8 cellular contexts compared by ENCODE assay signal in the genomic region with DNA sequence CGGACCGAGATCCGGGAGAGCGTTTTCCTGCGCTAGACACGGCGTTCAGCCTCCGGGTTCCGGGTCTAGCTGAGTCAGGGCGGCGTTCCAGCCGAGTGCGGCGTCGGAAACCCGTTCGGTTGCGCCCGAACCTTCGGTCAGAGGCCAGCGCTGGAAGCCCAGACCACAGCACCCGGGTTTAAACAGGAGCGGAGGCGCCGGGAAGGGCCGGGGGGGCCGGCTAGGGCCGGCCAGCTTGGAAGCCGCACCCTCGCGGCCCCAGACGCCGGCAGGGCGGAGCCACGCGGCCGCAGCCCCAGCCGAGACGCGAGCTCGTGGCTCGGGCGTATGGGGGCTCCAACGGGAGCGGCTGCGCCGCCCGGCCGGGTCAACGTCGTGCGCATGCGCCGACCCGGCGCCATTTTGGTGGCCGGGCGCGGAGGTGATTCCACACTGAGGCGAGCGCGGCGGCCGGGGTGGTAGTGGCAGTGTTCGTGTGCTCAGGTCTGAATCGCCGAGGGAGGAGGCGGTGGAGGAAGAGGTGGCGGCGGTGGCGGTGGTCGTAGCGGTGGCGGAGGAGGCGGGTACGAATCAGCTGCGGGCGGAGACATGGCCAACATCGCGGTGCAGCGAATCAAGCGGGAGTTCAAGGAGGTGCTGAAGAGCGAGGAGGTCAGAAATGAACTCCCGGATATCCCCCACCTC. TPM values are rescaled to one million over a fixed set of nuclear protein-coding genes. Genes with fewer than 3 reads are reported as not detected.
DNase-seq lines count a peak whose midpoint lies in the region; ATAC-seq and TF ChIP-seq lines count a peak whose summit lies in the region.

UBE2K (plus strand) TSS at position 397 of the 684 bp plus-strand sequence; CDS start at position 589, 192 bp downstream.

- H3K27me3 Mint-ChIP-seq in activated CD4-positive, alpha-beta memory T cell treated with anti-CD3 and anti-CD28 coated beads for 36 hours, result no peaks in the 10 kb centered on the region

- peak within 1 kb of the TSS; percentile 79 for H3K4me2 ChIP-seq in BLaER1

- no peaks in the 10 kb centered on the region for H3K9me3 Mint-ChIP-seq in activated CD4-positive, alpha-beta memory T cell treated with anti-CD3 and anti-CD28 coated beads for 36 hours

- CTCF ChIA-PET in activated CD4-positive, alpha-beta memory T cell treated with anti-CD3 and anti-CD28 coated beads for 36 hours (lab: Charles Lee), result interaction anchor here (0.6 to 1.1 kb wide), 7 partner anchors 11 to 586 kb away, joined by 3 to 5 read pairs (median 3); no protein-coding TSS in a partner anchor

- POLR2A ChIA-PET in activated CD4-positive, alpha-beta memory T cell treated with anti-CD3 and anti-CD28 coated beads for 36 hours (lab: Charles Lee), result interaction anchor here (0.7 to 2.1 kb wide), 8 partner anchors 60 to 358 kb away, joined by 3 to 12 read pairs (median 4); partner anchors contain the start of genes LIAS, RPL9, SMIM14 and UGDH

- peak within 1 kb of the TSS; percentile 95 for H3K9ac ChIP-seq in BLaER1

- H4K20me1 ChIP-seq in BLaER1, result peaks cover 45% of the 10 kb centered on the region

- intact Hi-C loops in activated CD4-positive, alpha-beta memory T cell treated with anti-CD3 and anti-CD28 coated beads for 36 hours (cut with micrococcal nuclease), result loop anchor here (1.0 to 10.0 kb wide), 9 partner anchors 8 to 1144 kb away; partner anchors contain the start of genes LIAS, RHOH, RPL9 and SMIM14
- intact Hi-C loops in dorsolateral prefrontal cortex (cut with DNase I) (loop anchor here (1.0 to 10.0 kb wide), 8 partner anchors 60 to 513 kb away; partner anchors contain the start of genes N4BP2 (in 2 of the 2), PDS5A (in 2 of the 2), UGDH (in 2 of the 2) and SMIM14 (in 1 of the 2)), lower leg skin (cut with DNase I; ENCODE audit: low total_unique reads) (loop anchor here (5.0 kb wide), 1 partner anchor 279 kb away; the partner anchor contains the start of gene PDS5A)

- peaks cover 29% of the 10 kb centered on the region for H3K4me1 ChIP-seq in BLaER1

- peaks cover 7% of the 10 kb centered on the region for H3K36me3 Mint-ChIP-seq in activated CD4-positive, alpha-beta memory T cell treated with anti-CD3 and anti-CD28 coated beads for 36 hours

- H3K4me1 Mint-ChIP-seq in activated CD4-positive, alpha-beta memory T cell treated with anti-CD3 and anti-CD28 coated beads for 36 hours (ENCODE audit: low read depth), result peaks cover 36% of the 10 kb centered on the region

- TF ChIP-seq CTCF in dorsolateral prefrontal cortex (IDR thresholded peaks at IDR 0.05 in 54 of 56, conservative IDR thresholded peaks at IDR 0.05 in 2 of 56; ENCODE audit: low read depth in 1 of 56, partially characterized antibody in 56 of 56) (peak in 43 of 56 donors; percentile 10 to 68 (median 43)), lower leg skin (IDR thresholded peaks at IDR 0.05) (no peak)

- ATAC-seq in GM19351 (IDR thresholded peaks at IDR 0.05; ENCODE audit: unreplicated experiment) (peak; percentile 81), HG03520 (IDR thresholded peaks at IDR 0.05; ENCODE audit: unreplicated experiment) (peak; percentile 76)

- peak in 1 of 2 donors; percentile 10 for TF ChIP-seq POLR2A in lower leg skin (IDR thresholded peaks at IDR 0.05)

- H3K4me3 ChIP-seq in BLaER1, result peak within 1 kb of the TSS; percentile 88
- H3K4me3 ChIP-seq in dorsolateral prefrontal cortex, result peak within 1 kb of the TSS; percentile 66 to 98 (median 89)
- H3K4me3 ChIP-seq in lower leg skin (ENCODE audit: low read depth, poor library complexity, severe bottlenecking), result peak within 1 kb of the TSS; percentile 89

- H3K27ac ChIP-seq in BLaER1 (peak within 1 kb of the TSS; percentile 94), dorsolateral prefrontal cortex (peak within 1 kb of the TSS; percentile 78 to 99 (median 94))

- H3K27me3 ChIP-seq in BLaER1 (no peaks in the 10 kb centered on the region), dorsolateral prefrontal cortex (no peaks in the 10 kb centered on the region)

- no peaks in the 10 kb centered on the region for H3K9me3 ChIP-seq in BLaER1

- H3K36me3 ChIP-seq in BLaER1, result peaks cover 16% of the 10 kb centered on the region

- DNase-seq in NCI-H748 treated with DMSO at 0.1 percent for 48 hours (lab: John Stamatoyannopoulos, UW) (peak; percentile 13), dorsolateral prefrontal cortex (peak; percentile 57 to 92 (median 78)), lower leg skin (ENCODE audit: low spot score in 2 of 2) (peak; percentile 72 to 97)
- peak; percentile 92 for DNase-seq in activated CD4-positive, alpha-beta memory T cell treated with anti-CD3 and anti-CD28 coated beads for 36 hours
- DNase-seq in stimulated activated CD4-positive, alpha-beta T cell treated with anti-CD3 and anti-CD28 coated beads, Interleukin-4, amount 100 ng/mL, for 48 hours (ENCODE audit: low read depth in 2 of 2), result peak; percentile 81 to 84

- H3K4me3 Mint-ChIP-seq in activated CD4-positive, alpha-beta memory T cell treated with anti-CD3 and anti-CD28 coated beads for 36 hours, result peak within 1 kb of the TSS; percentile 96

- H3K27ac Mint-ChIP-seq in activated CD4-positive, alpha-beta memory T cell treated with anti-CD3 and anti-CD28 coated beads for 36 hours, result peak within 1 kb of the TSS; percentile 96

- WGBS in lower leg skin, 2 donors, result 0 to 2% methylated on average over 23 to 70 of the region's 84 CpGs

RNA-seq across cellular contexts. Expression of gene UBE2K, which starts in this region (rescaled TPM):
- total RNA-seq in activated CD4-positive, alpha-beta memory T cell treated with anti-CD3 and anti-CD28 coated beads for 36 hours, result 10 to 100 TPM; 81.4 to 83.5 TPM
- 100 to 1,000 TPM in 27 of 120 experiments, 10 to 100 TPM in 93; 44.7 to 140 (median 90.1) TPM for total RNA-seq in dorsolateral prefrontal cortex
- total RNA-seq in lower leg skin, result 10 to 100 TPM; 21.5 to 32.2 (median 25.7) TPM

Comparison
In these comparisons a context has a peak if more than half of its experiments do, and no peak if none do; other contexts are left out.
1. Peak in every context shown above with its lines: DNase-seq, ATAC-seq, H3K4me3 ChIP-seq and H3K27ac ChIP-seq.
2. DNase-seq: peak in every context shown above with its lines; median percentile 92 in activated CD4-positive, alpha-beta memory T cell treated with anti-CD3 and anti-CD28 coated beads for 36 hours; 84 in lower leg skin; 82 in stimulated activated CD4-positive, alpha-beta T cell treated with anti-CD3 and anti-CD28 coated beads, Interleukin-4, amount 100 ng/mL, for 48 hours; 78 in dorsolateral prefrontal cortex; 13 in NCI-H748 treated with DMSO at 0.1 percent for 48 hours.
3. CTCF ChIP-seq: peak in dorsolateral prefrontal cortex (43 of 56); none in lower leg skin (0 of 3).